Comparison of ENCODE assay signal across 1 cellular context in genomic region chr7:105776986-105777910, GRCh38.
TF ChIP-seq lines count a peak whose summit lies in the region.

No MANE protein-coding gene starts in this region.

TF ChIP-seq in WTC11, 78 proteins besides CTCF, POLR2A, EP300 and RAD21 (continued from another document):
- TF ChIP-seq ZNF532 (CRISPR knock-in tag; IDR thresholded peaks at IDR 0.05; ENCODE audit: borderline replicate concordance) (no peak), ZNF425 (CRISPR knock-in tag; conservative IDR thresholded peaks at IDR 0.05) (no peak), ZNF219 (CRISPR knock-in tag; IDR thresholded peaks at IDR 0.05; ENCODE audit: borderline replicate concordance) (no peak), MLX (CRISPR knock-in tag; IDR thresholded peaks at IDR 0.05) (no peak), MYBL2 (CRISPR knock-in tag; IDR thresholded peaks at IDR 0.05) (no peak), ATF1 (CRISPR knock-in tag; IDR thresholded peaks at IDR 0.05) (no peak), ATF6 (CRISPR knock-in tag; IDR thresholded peaks at IDR 0.05) (no peak), ZNF138 (CRISPR knock-in tag; conservative IDR thresholded peaks at IDR 0.05) (no peak), USF2 (CRISPR knock-in tag; IDR thresholded peaks at IDR 0.05) (no peak), CBFB (CRISPR knock-in tag; IDR thresholded peaks at IDR 0.05; ENCODE audit: low read depth) (no peak), E2F1 (CRISPR knock-in tag; IDR thresholded peaks at IDR 0.05) (no peak), ZBTB21 (CRISPR knock-in tag; IDR thresholded peaks at IDR 0.05; ENCODE audit: borderline replicate concordance) (no peak), MXD4 (CRISPR knock-in tag; IDR thresholded peaks at IDR 0.05; ENCODE audit: borderline replicate concordance) (no peak), ZNF263 (CRISPR knock-in tag; IDR thresholded peaks at IDR 0.05; ENCODE audit: low read depth) (no peak)
TF ChIP-seq in WTC11: peak in this region for 0.
